Comparison of ENCODE assay signal across 18 cellular contexts in genomic region chr3:72604287-72604686, GRCh38.
DNase-seq lines count a peak whose midpoint lies in the region; ATAC-seq and TF ChIP-seq lines count a peak whose summit lies in the region.
"Had no signal": no experiment of that assay in that cellular context is flagged by ENCODE, and none has a peak within 500 bp of the region (broad histone marks: within the 10 kb centered on the region; RNA-seq: fewer than 3 reads in every experiment).

No MANE protein-coding gene starts in this region.

- H3K27ac Mint-ChIP-seq in nephron, result peak overlapping the region; percentile 72 to 77 (median 72)
- H3K27ac Mint-ChIP-seq: CD4-positive, alpha-beta memory T cell had no signal

- peak; percentile 32 for DNase-seq in AG10803 (ENCODE audit: low read depth)
- peak; percentile 41 for DNase-seq in GM03348 (ENCODE audit: low spot score)
- no peak for DNase-seq in 8988T
- no peak for DNase-seq in left cardiac atrium
- DNase-seq: ACHN; Calu3; CD4-positive, alpha-beta memory T cell; DMS53; GOT3; KBM-7; NCI-H1048; NCI-H226; NCI-H526 treated with DMSO at 0.1 percent for 48 hours; NK-92 treated with Interleukin-12 subunit alpha and Interleukin-12 subunit beta, amount 100 ng/mL, for 24 hours; SJCRH30 had no signal

- H3K9me3 Mint-ChIP-seq in nephron, result peaks cover 4% of the 10 kb centered on the region

- no peak overlapping the region for H3K4me3 ChIP-seq in AG10803 (ENCODE audit: low read length)
- H3K4me3 ChIP-seq: SJCRH30 had no signal

- H3K4me1 Mint-ChIP-seq in nephron, result peaks cover 26% of the 10 kb centered on the region
- H3K4me1 Mint-ChIP-seq: CD4-positive, alpha-beta memory T cell had no signal

- H3K27ac ChIP-seq in cingulate gyrus (ENCODE audit: low read depth, low read length), result peak overlapping the region; percentile 80
- H3K27ac ChIP-seq: SJCRH30 had no signal

- H3K27me3 Mint-ChIP-seq in nephron (ENCODE audit: low read depth), result peaks cover 29% of the 10 kb centered on the region

- peak overlapping the region in 1 of 3 experiments; percentile 26 for H3K4me3 Mint-ChIP-seq in nephron
- H3K4me3 Mint-ChIP-seq: CD4-positive, alpha-beta memory T cell had no signal

- H3K36me3 Mint-ChIP-seq in nephron (ENCODE audit: low read depth), result no peaks in the 10 kb centered on the region
- H3K36me3 Mint-ChIP-seq: CD4-positive, alpha-beta memory T cell had no signal

- intact Hi-C loops in left cardiac atrium (cut with DNase I), result no loop called here

- TF ChIP-seq CTCF in AG10803 (conservative IDR thresholded peaks at IDR 0.05; ENCODE audit: low read length) (no peak), nephron (IDR thresholded peaks at IDR 0.05; ENCODE audit: unreplicated experiment in 3 of 3) (no peak)

- ATAC-seq in HG03457 (IDR thresholded peaks at IDR 0.05; ENCODE audit: unreplicated experiment) (no peak), left cardiac atrium (no peak)

Comparison
In these comparisons a context has a peak if more than half of its experiments do, and no peak if none do; other contexts are left out.
1. DNase-seq: peak in AG10803 (single experiment) and GM03348 (single experiment); none in 8988T (single experiment) and left cardiac atrium (single experiment).